In the genomic region with DNA sequence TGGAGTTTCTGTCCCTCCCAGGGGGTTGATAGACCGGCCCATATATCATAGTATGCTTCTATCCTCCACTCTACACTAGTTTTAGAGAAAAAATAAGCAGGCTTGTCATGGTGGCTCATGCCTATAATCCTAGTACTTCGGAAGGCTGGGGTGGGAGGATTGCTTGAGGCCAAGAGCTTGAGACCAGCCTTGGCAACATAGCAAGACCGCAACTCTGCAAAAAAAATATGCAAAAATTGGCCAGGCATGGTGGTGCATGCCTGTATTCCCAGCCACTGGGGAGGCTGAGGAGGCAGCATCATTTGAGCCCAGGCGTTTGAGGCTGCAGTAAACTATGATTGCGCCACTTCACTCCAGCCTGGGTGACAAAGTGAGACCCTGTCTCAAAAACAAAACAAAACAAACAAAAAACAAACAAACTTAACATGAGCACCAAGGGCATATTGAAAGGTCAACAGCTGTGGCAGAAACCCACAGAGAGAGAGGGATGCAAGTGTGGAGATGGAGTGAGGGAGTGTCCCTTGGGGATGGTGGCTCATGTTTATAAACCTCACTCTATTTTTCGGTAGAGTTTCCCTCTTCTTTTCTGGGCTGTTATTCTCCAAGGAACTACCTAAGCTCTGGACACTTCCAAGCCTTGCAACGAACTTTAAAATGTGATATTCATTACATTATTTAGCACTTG, we compare ENCODE assay signal across 40 cellular contexts. TPM values are rescaled to one million over a fixed set of nuclear protein-coding genes. Genes with fewer than 3 reads are reported as not detected.
"Had no signal": no experiment of that assay in that cellular context is flagged by ENCODE, and none has a peak within 500 bp of the region (broad histone marks: within the 10 kb centered on the region; RNA-seq: fewer than 3 reads in every experiment).

No MANE protein-coding gene starts in this region.

- H3K36me3 Mint-ChIP-seq: activated CD4-positive, alpha-beta memory T cell treated with anti-CD3 and anti-CD28 coated beads for 36 hours; activated naive CD4-positive, alpha-beta T cell treated with anti-CD3 and anti-CD28 coated beads, Interleukin-2, amount 10 ng/mL, durations not matched to agents 7 days and 5 days; activated naive CD4-positive, alpha-beta T cell treated with anti-CD3 and anti-CD28 coated beads, Interleukin-2, amount 50 U/mL, for 24 hours; activated naive CD8-positive, alpha-beta T cell; activated naive CD8-positive, alpha-beta T cell treated with anti-CD3 and anti-CD28 coated beads, Interleukin-2, amount 10 ng/mL, durations not matched to agents 7 days and 5 days; brain had no signal

- H3K27ac ChIP-seq: ascending aorta, cardiac muscle cell, VCaP had no signal

- H3K36me3 ChIP-seq: ascending aorta, cardiac muscle cell had no signal

- H3K4me3 ChIP-seq: ascending aorta, cardiac muscle cell had no signal

- H3K4me1 ChIP-seq: ascending aorta had no signal

- H3K27me3 ChIP-seq: ascending aorta, cardiac muscle cell had no signal

- H3K9me3 Mint-ChIP-seq: activated B cell treated with CpG ODN at 0.5 μM for 24 hours; activated CD4-positive, alpha-beta memory T cell treated with anti-CD3 and anti-CD28 coated beads for 36 hours; activated CD4-positive, alpha-beta T cell treated with anti-CD3 and anti-CD28 coated beads, Interleukin-2, amount 10 ng/mL, durations not matched to agents 24 days and 14 days; activated CD8-positive, alpha-beta T cell treated with anti-CD3 and anti-CD28 coated beads for 36 hours; activated naive CD4-positive, alpha-beta T cell treated with anti-CD3 and anti-CD28 coated beads, Interleukin-2, amount 10 ng/mL, durations not matched to agents 7 days and 5 days; activated naive CD4-positive, alpha-beta T cell treated with anti-CD3 and anti-CD28 coated beads, Interleukin-2, amount 50 U/mL, for 24 hours; activated naive CD8-positive, alpha-beta T cell treated with anti-CD3 and anti-CD28 coated beads, Interleukin-2, amount 10 ng/mL, durations not matched to agents 7 days and 5 days; activated naive CD8-positive, alpha-beta T cell treated with anti-CD3 and anti-CD28 coated beads, Interleukin-2, amount 50 U/mL, for 24 hours; activated T-cell treated with anti-CD3 and anti-CD28 coated beads, Interleukin-2, amount 50 U/mL, for 4 hours; activated T-helper 1 cell treated with anti-CD3 and anti-CD28 coated beads, Interleukin-12 subunit alpha, Interleukin-12 subunit beta, Interleukin-2, Interleukin-4 antibody, amounts not matched to agents 30 ng/mL and 10 ng/mL and 1 ng/mL, durations not matched to agents 14 hours and 24 hours and 36 hours; activated T-helper 17 cell treated with anti-CD3 and anti-CD28 coated beads, Interleukin-2, amount 50 U/mL, for 72 hours; central memory CD8-positive, alpha-beta T cell; T-helper 1 cell treated with Interleukin-12 subunit alpha and Interleukin-12 subunit beta and Interleukin-4 antibody, amounts not matched to agents 30 μg/mL and 1 μg/mL, for 36 hours; T-helper 2 cell treated with Interferon-gamma antibody and Interleukin-4, amounts not matched to agents 5 μg/mL and 100 μg/mL, for 36 hours had no signal

- H3K4me1 Mint-ChIP-seq: activated B cell treated with CpG ODN at 0.5 μM for 24 hours; activated CD4-positive, alpha-beta T cell treated with anti-CD3 and anti-CD28 coated beads, Interleukin-2, amount 10 ng/mL, durations not matched to agents 24 days and 14 days; activated naive CD4-positive, alpha-beta T cell treated with anti-CD3 and anti-CD28 coated beads, Interleukin-2, amount 10 ng/mL, durations not matched to agents 7 days and 5 days; activated naive CD4-positive, alpha-beta T cell treated with anti-CD3 and anti-CD28 coated beads, Interleukin-2, amount 50 U/mL, for 24 hours; activated naive CD8-positive, alpha-beta T cell treated with anti-CD3 and anti-CD28 coated beads, Interleukin-2, amount 10 ng/mL, durations not matched to agents 7 days and 5 days; activated naive CD8-positive, alpha-beta T cell treated with anti-CD3 and anti-CD28 coated beads, Interleukin-2, amount 50 U/mL, for 24 hours; activated T-helper 17 cell treated with anti-CD3 and anti-CD28 coated beads, Interleukin-2, amount 50 U/mL, for 72 hours; central memory CD8-positive, alpha-beta T cell had no signal

- H3K9me3 ChIP-seq: ascending aorta had no signal

- H3K4me3 Mint-ChIP-seq: activated B cell treated with CpG ODN at 0.5 μM for 24 hours; activated CD4-positive, alpha-beta memory T cell treated with anti-CD3 and anti-CD28 coated beads for 36 hours; activated CD4-positive, alpha-beta T cell treated with anti-CD3 and anti-CD28 coated beads, Interleukin-2, amount 10 ng/mL, durations not matched to agents 24 days and 14 days; activated CD8-positive, alpha-beta T cell treated with anti-CD3 and anti-CD28 coated beads for 36 hours; activated naive CD4-positive, alpha-beta T cell treated with anti-CD3 and anti-CD28 coated beads, Interleukin-2, amount 10 ng/mL, durations not matched to agents 7 days and 5 days; activated naive CD4-positive, alpha-beta T cell treated with anti-CD3 and anti-CD28 coated beads, Interleukin-2, amount 50 U/mL, for 24 hours; activated naive CD8-positive, alpha-beta T cell; activated naive CD8-positive, alpha-beta T cell treated with anti-CD3 and anti-CD28 coated beads, Interleukin-2, amount 10 ng/mL, durations not matched to agents 7 days and 5 days; activated naive CD8-positive, alpha-beta T cell treated with anti-CD3 and anti-CD28 coated beads, Interleukin-2, amount 50 U/mL, for 24 hours; activated T-cell treated with anti-CD3 and anti-CD28 coated beads, Interleukin-2, amount 50 U/mL, for 4 hours; activated T-cell treated with anti-CD3 and anti-CD28 coated beads, Interleukin-2, amount 50 U/mL, for 72 hours; activated T-helper 1 cell treated with anti-CD3 and anti-CD28 coated beads, Interleukin-12 subunit alpha, Interleukin-12 subunit beta, Interleukin-2, Interleukin-4 antibody, amounts not matched to agents 30 ng/mL and 10 ng/mL and 1 ng/mL, durations not matched to agents 14 hours and 24 hours and 36 hours; activated T-helper 17 cell treated with anti-CD3 and anti-CD28 coated beads, Interleukin-2, amount 50 U/mL, for 72 hours; brain; central memory CD8-positive, alpha-beta T cell; T-helper 1 cell treated with Interleukin-12 subunit alpha and Interleukin-12 subunit beta and Interleukin-4 antibody, amounts not matched to agents 30 μg/mL and 1 μg/mL, for 36 hours; T-helper 2 cell treated with Interferon-gamma antibody and Interleukin-4, amounts not matched to agents 5 μg/mL and 100 μg/mL, for 36 hours had no signal

- DNase-seq: activated B cell treated with CpG ODN at 0.5 μM for 24 hours; activated CD4-positive, alpha-beta memory T cell treated with anti-CD3 and anti-CD28 coated beads for 36 hours; activated CD4-positive, alpha-beta T cell treated with anti-CD3 and anti-CD28 coated beads for 4 hours; activated CD4-positive, alpha-beta T cell treated with anti-CD3 and anti-CD28 coated beads, Interleukin-2, amount 10 ng/mL, durations not matched to agents 24 days and 14 days; activated CD4-positive, alpha-beta T cell treated with anti-CD3 and anti-CD28 coated beads, Interleukin-2, amount 50 U/mL, for 1 hour; activated CD4-positive, alpha-beta T cell treated with anti-CD3 and anti-CD28 coated beads, Interleukin-2, amount 50 U/mL, for 4 hours; activated CD4-positive, CD25-positive, alpha-beta regulatory T cell treated with anti-CD3 and anti-CD28 coated beads, Interleukin-2, amount 50 U/mL, for 72 hours; activated CD8-positive, alpha-beta memory T cell treated with anti-CD3 and anti-CD28 coated beads, Interleukin-2, amount 50 U/mL, for 4 hours; activated CD8-positive, alpha-beta T cell treated with anti-CD3 and anti-CD28 coated beads for 36 hours; activated effector memory CD4-positive, alpha-beta T cell treated with Interleukin-2 at 50 U/mL for 16 hours; activated gamma-delta T cell; activated naive CD4-positive, alpha-beta T cell treated with anti-CD3 and anti-CD28 coated beads, Interleukin-2, amount 10 ng/mL, durations not matched to agents 7 days and 5 days; activated naive CD4-positive, alpha-beta T cell treated with Interleukin-2 at 50 U/mL for 16 hours; activated naive CD8-positive, alpha-beta T cell treated with anti-CD3 and anti-CD28 coated beads, Interleukin-2, amount 10 ng/mL, durations not matched to agents 7 days and 5 days; activated naive CD8-positive, alpha-beta T cell treated with anti-CD3 and anti-CD28 coated beads, Interleukin-2, amount 50 U/mL, for 24 hours; activated T-cell treated with anti-CD3 and anti-CD28 coated beads for 4 hours; activated T-cell treated with anti-CD3 and anti-CD28 coated beads, Interleukin-2, amount 50 U/mL, for 1 hour; activated T-cell treated with anti-CD3 and anti-CD28 coated beads, Interleukin-2, amount 50 U/mL, for 4 hours; activated T-cell treated with anti-CD3 and anti-CD28 coated beads, Interleukin-2, amount 50 U/mL, for 72 hours; amygdala; anterior cingulate cortex; caudate nucleus; cerebellar nuclear complex; T-helper 1 cell; T-helper 2 cell; T-helper 9 cell had no signal

- H3K27ac Mint-ChIP-seq: activated B cell treated with CpG ODN at 0.5 μM for 24 hours; activated CD4-positive, alpha-beta memory T cell treated with anti-CD3 and anti-CD28 coated beads for 36 hours; activated CD4-positive, alpha-beta T cell treated with anti-CD3 and anti-CD28 coated beads, Interleukin-2, amount 10 ng/mL, durations not matched to agents 24 days and 14 days; activated CD8-positive, alpha-beta T cell treated with anti-CD3 and anti-CD28 coated beads for 36 hours; activated naive CD4-positive, alpha-beta T cell treated with anti-CD3 and anti-CD28 coated beads, Interleukin-2, amount 10 ng/mL, durations not matched to agents 7 days and 5 days; activated naive CD4-positive, alpha-beta T cell treated with anti-CD3 and anti-CD28 coated beads, Interleukin-2, amount 50 U/mL, for 24 hours; activated naive CD8-positive, alpha-beta T cell; activated naive CD8-positive, alpha-beta T cell treated with anti-CD3 and anti-CD28 coated beads, Interleukin-2, amount 10 ng/mL, durations not matched to agents 7 days and 5 days; activated naive CD8-positive, alpha-beta T cell treated with anti-CD3 and anti-CD28 coated beads, Interleukin-2, amount 50 U/mL, for 24 hours; activated T-cell treated with anti-CD3 and anti-CD28 coated beads, Interleukin-2, amount 50 U/mL, for 72 hours; activated T-helper 1 cell treated with anti-CD3 and anti-CD28 coated beads, Interleukin-12 subunit alpha, Interleukin-12 subunit beta, Interleukin-2, Interleukin-4 antibody, amounts not matched to agents 30 ng/mL and 10 ng/mL and 1 ng/mL, durations not matched to agents 14 hours and 24 hours and 36 hours; activated T-helper 17 cell treated with anti-CD3 and anti-CD28 coated beads, Interleukin-2, amount 50 U/mL, for 72 hours; brain; T-helper 1 cell treated with Interleukin-12 subunit alpha and Interleukin-12 subunit beta and Interleukin-4 antibody, amounts not matched to agents 30 μg/mL and 1 μg/mL, for 36 hours; T-helper 2 cell treated with Interferon-gamma antibody and Interleukin-4, amounts not matched to agents 5 μg/mL and 100 μg/mL, for 36 hours had no signal

- ATAC-seq: activated CD8-positive, alpha-beta T cell treated with anti-CD3 and anti-CD28 coated beads for 36 hours; activated naive CD8-positive, alpha-beta T cell treated with anti-CD3 and anti-CD28 coated beads, Interleukin-2, amount 50 U/mL, for 24 hours; activated T-cell treated with anti-CD3 and anti-CD28 coated beads, Interleukin-2, amount 50 U/mL, for 4 hours; activated T-cell treated with anti-CD3 and anti-CD28 coated beads, Interleukin-2, amount 50 U/mL, for 72 hours; activated T-helper 17 cell treated with anti-CD3 and anti-CD28 coated beads, Interleukin-2, amount 50 U/mL, for 72 hours had no signal

- H3K27me3 Mint-ChIP-seq: activated CD4-positive, alpha-beta T cell treated with anti-CD3 and anti-CD28 coated beads, Interleukin-2, amount 10 ng/mL, durations not matched to agents 24 days and 14 days; activated naive CD4-positive, alpha-beta T cell treated with anti-CD3 and anti-CD28 coated beads, Interleukin-2, amount 10 ng/mL, durations not matched to agents 7 days and 5 days; activated naive CD8-positive, alpha-beta T cell treated with anti-CD3 and anti-CD28 coated beads, Interleukin-2, amount 10 ng/mL, durations not matched to agents 7 days and 5 days; activated T-helper 17 cell treated with anti-CD3 and anti-CD28 coated beads, Interleukin-2, amount 50 U/mL, for 72 hours had no signal

- FAIRE-seq: bronchial epithelial cell, TTC549 had no signal

RNA-seq across cellular contexts. Expression of a gene that starts 24.1 kb away (rescaled TPM):
- total RNA-seq: activated B cell treated with CpG ODN at 0.5 μM for 24 hours; activated CD4-positive, alpha-beta memory T cell treated with anti-CD3 and anti-CD28 coated beads for 36 hours; activated CD4-positive, alpha-beta T cell treated with anti-CD3 and anti-CD28 coated beads, Interleukin-2, amount 10 ng/mL, durations not matched to agents 24 days and 14 days; activated CD8-positive, alpha-beta memory T cell treated with anti-CD3 and anti-CD28 coated beads for 36 hours; activated CD8-positive, alpha-beta T cell treated with anti-CD3 and anti-CD28 coated beads for 36 hours; activated naive CD8-positive, alpha-beta T cell treated with anti-CD3 and anti-CD28 coated beads, Interleukin-2, amount 10 ng/mL, durations not matched to agents 7 days and 5 days; activated T-helper 1 cell treated with anti-CD3 and anti-CD28 coated beads, Interleukin-12 subunit alpha, Interleukin-12 subunit beta, Interleukin-2, Interleukin-4 antibody, amounts not matched to agents 30 ng/mL and 10 ng/mL and 1 ng/mL, durations not matched to agents 14 hours and 24 hours and 36 hours; activated T-helper 17 cell treated with anti-CD3 and anti-CD28 coated beads, Interleukin-2, amount 50 U/mL, for 72 hours had no signal
